In genomic region chr10:11448545-11449244, GRCh38 we compare ENCODE assay signal across 13 cellular contexts.
DNase-seq lines count a peak whose midpoint lies in the region; ATAC-seq and TF ChIP-seq lines count a peak whose summit lies in the region.
"Had no signal": no experiment of that assay in that cellular context is flagged by ENCODE, and none has a peak within 500 bp of the region (broad histone marks: within the 10 kb centered on the region; RNA-seq: fewer than 3 reads in every experiment).

No MANE protein-coding gene starts in this region.

- H3K36me3 Mint-ChIP-seq in activated CD4-positive, alpha-beta memory T cell treated with anti-CD3 and anti-CD28 coated beads, Interleukin-2, amount 10 ng/mL, durations not matched to agents 7 days and 5 days (ENCODE audit: low read depth): no peaks in the 10 kb centered on the region
- H3K36me3 Mint-ChIP-seq: CD8-positive, alpha-beta T cell had no signal

- no peak overlapping the region for H3K27ac ChIP-seq in transverse colon
- H3K27ac ChIP-seq: adrenal gland, vagina had no signal

- TF ChIP-seq EP300 in transverse colon (IDR thresholded peaks at IDR 0.05; ENCODE audit: low read depth): no peak

- no peaks in the 10 kb centered on the region for H3K4me1 ChIP-seq in transverse colon
- H3K4me1 ChIP-seq: adrenal gland, vagina had no signal

- H3K27ac Mint-ChIP-seq in activated CD4-positive, alpha-beta memory T cell treated with anti-CD3 and anti-CD28 coated beads, Interleukin-2, amount 10 ng/mL, durations not matched to agents 7 days and 5 days: no peak overlapping the region
- H3K27ac Mint-ChIP-seq: CD8-positive, alpha-beta T cell had no signal

- POLR2A ChIA-PET in activated CD4-positive, alpha-beta memory T cell treated with anti-CD3 and anti-CD28 coated beads, Interleukin-2, amount 10 ng/mL, durations not matched to agents 7 days and 5 days (lab: Charles Lee): no interaction called here

- H3K4me1 Mint-ChIP-seq in activated CD4-positive, alpha-beta memory T cell treated with anti-CD3 and anti-CD28 coated beads, Interleukin-2, amount 10 ng/mL, durations not matched to agents 7 days and 5 days: peaks cover 21% of the 10 kb centered on the region

- TF ChIP-seq CTCF in GM12864 (IDR thresholded peaks at IDR 0.05; ENCODE audit: low read depth, low read length, missing control alignments): no peak
- no peak for TF ChIP-seq CTCF in transverse colon (IDR thresholded peaks at IDR 0.05)

- no peak overlapping the region for H3K4me3 Mint-ChIP-seq in activated CD4-positive, alpha-beta memory T cell treated with anti-CD3 and anti-CD28 coated beads, Interleukin-2, amount 10 ng/mL, durations not matched to agents 7 days and 5 days
- H3K4me3 Mint-ChIP-seq: CD8-positive, alpha-beta T cell had no signal

- in situ Hi-C loops in transverse colon (cut with MboI; ENCODE audit: low pct_ligation_motif_present in 1 of 4, low pct_unique_long_range_greater_than_20kb in 1 of 4, low sequenced_read_pairs in 3 of 4): no loop called here

- CTCF ChIA-PET in activated CD4-positive, alpha-beta memory T cell treated with anti-CD3 and anti-CD28 coated beads, Interleukin-2, amount 10 ng/mL, durations not matched to agents 7 days and 5 days (lab: Charles Lee): no interaction called here

- no peaks in the 10 kb centered on the region for H3K9me3 Mint-ChIP-seq in activated CD4-positive, alpha-beta memory T cell treated with anti-CD3 and anti-CD28 coated beads, Interleukin-2, amount 10 ng/mL, durations not matched to agents 7 days and 5 days
- H3K9me3 Mint-ChIP-seq: CD8-positive, alpha-beta T cell had no signal

- peak; percentile 49 for DNase-seq in GM12864 (ENCODE audit: low read depth)
- DNase-seq in NOMO-1 treated with DMSO at 0.1 percent for 48 hours (lab: John Stamatoyannopoulos, UW; ENCODE audit: unreplicated experiment): peak; percentile 69
- DNase-seq in occipital lobe (lab: John Stamatoyannopoulos, UW): no peak
- no peak for DNase-seq in activated CD4-positive, CD25-positive, alpha-beta regulatory T cell treated with anti-CD3 and anti-CD28 coated beads, Interleukin-2, amount 50 U/mL, for 72 hours
- DNase-seq in transverse colon: no peak
- DNase-seq in activated CD4-positive, alpha-beta memory T cell treated with anti-CD3 and anti-CD28 coated beads, Interleukin-2, amount 10 ng/mL, durations not matched to agents 7 days and 5 days: no peak
- DNase-seq: NCI-H526, T-helper 9 cell had no signal

- no peak for TF ChIP-seq POLR2A in transverse colon (IDR thresholded peaks at IDR 0.05)

- no peaks in the 10 kb centered on the region for H3K9me3 ChIP-seq in transverse colon
- H3K9me3 ChIP-seq: adrenal gland, vagina had no signal

- 63 to 78% methylated on average over 3 to 12 of the region's 12 CpGs for WGBS in transverse colon (ENCODE audit: low coverage in 1 of 2), 2 donors

- no peaks in the 10 kb centered on the region for H3K36me3 ChIP-seq in transverse colon
- H3K36me3 ChIP-seq: adrenal gland, vagina had no signal

- peaks cover 18% of the 10 kb centered on the region for H3K27me3 ChIP-seq in transverse colon
- H3K27me3 ChIP-seq: adrenal gland, vagina had no signal

- ATAC-seq in GM19328 (IDR thresholded peaks at IDR 0.05; ENCODE audit: unreplicated experiment) (peak; percentile 87), HG02938 (IDR thresholded peaks at IDR 0.05; ENCODE audit: unreplicated experiment) (peak; percentile 90)
- ATAC-seq: CD8-positive, alpha-beta T cell had no signal

- H3K27me3 Mint-ChIP-seq in activated CD4-positive, alpha-beta memory T cell treated with anti-CD3 and anti-CD28 coated beads, Interleukin-2, amount 10 ng/mL, durations not matched to agents 7 days and 5 days: peaks cover 8% of the 10 kb centered on the region

- intact Hi-C loops in transverse colon (cut with DNase I; ENCODE audit: low total_unique reads): no loop called here

- H3K4me3 ChIP-seq in GM12864 (ENCODE audit: low read depth, low read length) (peak overlapping the region; percentile 36), transverse colon (no peak overlapping the region)
- H3K4me3 ChIP-seq: adrenal gland, vagina had no signal

Comparison
In these comparisons a context has a peak if more than half of its experiments do, and no peak if none do; other contexts are left out.
1. DNase-seq: peak in GM12864 (single experiment) and NOMO-1 treated with DMSO at 0.1 percent for 48 hours (single experiment); none in occipital lobe (single experiment), activated CD4-positive, CD25-positive, alpha-beta regulatory T cell treated with anti-CD3 and anti-CD28 coated beads, Interleukin-2, amount 50 U/mL, for 72 hours (single experiment), transverse colon (single experiment) and activated CD4-positive, alpha-beta memory T cell treated with anti-CD3 and anti-CD28 coated beads, Interleukin-2, amount 10 ng/mL, durations not matched to agents 7 days and 5 days (single experiment).